In genomic region chr20:4088766-4089165, GRCh38 we compare ENCODE assay signal across 14 cellular contexts.
"Had no signal": no experiment of that assay in that cellular context is flagged by ENCODE, and none has a peak within 500 bp of the region (broad histone marks: within the 10 kb centered on the region; RNA-seq: fewer than 3 reads in every experiment).

No MANE protein-coding gene starts in this region.

- DNase-seq: activated CD4-positive, alpha-beta memory T cell treated with anti-CD3 and anti-CD28 coated beads for 36 hours; activated CD4-positive, alpha-beta T cell treated with anti-CD3 and anti-CD28 coated beads for 36 hours; activated gamma-delta T cell; activated T-cell treated with anti-CD3 and anti-CD28 coated beads, Interleukin-2, amount 50 U/mL, for 72 hours; dermis blood vessel endothelial cell; natural killer cell; upper lobe of left lung had no signal

- H3K36me3 ChIP-seq: suprapubic skin, upper lobe of left lung had no signal

- H3K4me2 ChIP-seq: hepatocyte had no signal

- H3K27ac Mint-ChIP-seq: activated CD4-positive, alpha-beta memory T cell treated with anti-CD3 and anti-CD28 coated beads for 36 hours; activated CD4-positive, alpha-beta T cell treated with anti-CD3 and anti-CD28 coated beads for 36 hours; activated naive CD4-positive, alpha-beta T cell treated with anti-CD3 and anti-CD28 coated beads, Interleukin-2, amount 50 U/mL, for 24 hours; activated T-cell treated with anti-CD3 and anti-CD28 coated beads, Interleukin-2, amount 50 U/mL, for 72 hours; natural killer cell; stimulated activated naive CD8-positive, alpha-beta T cell treated with anti-CD3 and anti-CD28 coated beads, Interleukin-15, Interleukin-2, amounts not matched to agents 100 ng/mL and 50 ng/mL, for 24 hours; T-helper 2 cell treated with Interferon-gamma antibody and Interleukin-4, amounts not matched to agents 5 μg/mL and 100 μg/mL, for 36 hours; WTC11 had no signal

- ATAC-seq: activated CD4-positive, alpha-beta T cell treated with anti-CD3 and anti-CD28 coated beads for 36 hours; activated T-cell treated with anti-CD3 and anti-CD28 coated beads, Interleukin-2, amount 50 U/mL, for 72 hours; natural killer cell; WTC11 had no signal

- H3K4me3 ChIP-seq: hepatocyte, SK-N-MC, suprapubic skin, upper lobe of left lung had no signal

- H3K9me3 Mint-ChIP-seq: activated CD4-positive, alpha-beta memory T cell treated with anti-CD3 and anti-CD28 coated beads for 36 hours; activated naive CD4-positive, alpha-beta T cell treated with anti-CD3 and anti-CD28 coated beads, Interleukin-2, amount 50 U/mL, for 24 hours; activated T-cell treated with anti-CD3 and anti-CD28 coated beads, Interleukin-2, amount 50 U/mL, for 72 hours; natural killer cell; stimulated activated naive CD8-positive, alpha-beta T cell treated with anti-CD3 and anti-CD28 coated beads, Interleukin-15, Interleukin-2, amounts not matched to agents 100 ng/mL and 50 ng/mL, for 24 hours; T-helper 2 cell treated with Interferon-gamma antibody and Interleukin-4, amounts not matched to agents 5 μg/mL and 100 μg/mL, for 36 hours; WTC11 had no signal

- H3K27me3 Mint-ChIP-seq: activated CD4-positive, alpha-beta memory T cell treated with anti-CD3 and anti-CD28 coated beads for 36 hours; activated naive CD4-positive, alpha-beta T cell treated with anti-CD3 and anti-CD28 coated beads, Interleukin-2, amount 50 U/mL, for 24 hours; stimulated activated naive CD8-positive, alpha-beta T cell treated with anti-CD3 and anti-CD28 coated beads, Interleukin-15, Interleukin-2, amounts not matched to agents 100 ng/mL and 50 ng/mL, for 24 hours had no signal

- H3K4me3 Mint-ChIP-seq: activated CD4-positive, alpha-beta memory T cell treated with anti-CD3 and anti-CD28 coated beads for 36 hours; activated CD4-positive, alpha-beta T cell treated with anti-CD3 and anti-CD28 coated beads for 36 hours; activated naive CD4-positive, alpha-beta T cell treated with anti-CD3 and anti-CD28 coated beads, Interleukin-2, amount 50 U/mL, for 24 hours; activated T-cell treated with anti-CD3 and anti-CD28 coated beads, Interleukin-2, amount 50 U/mL, for 72 hours; natural killer cell; stimulated activated naive CD8-positive, alpha-beta T cell treated with anti-CD3 and anti-CD28 coated beads, Interleukin-15, Interleukin-2, amounts not matched to agents 100 ng/mL and 50 ng/mL, for 24 hours; T-helper 2 cell treated with Interferon-gamma antibody and Interleukin-4, amounts not matched to agents 5 μg/mL and 100 μg/mL, for 36 hours; WTC11 had no signal

- H3K9me3 ChIP-seq: suprapubic skin, upper lobe of left lung had no signal

- H3K27ac ChIP-seq: hepatocyte, SK-N-MC, suprapubic skin, upper lobe of left lung had no signal

- H2AFZ ChIP-seq: hepatocyte had no signal

- H3K36me3 Mint-ChIP-seq: activated CD4-positive, alpha-beta memory T cell treated with anti-CD3 and anti-CD28 coated beads for 36 hours; natural killer cell; WTC11 had no signal

- H3K27me3 ChIP-seq: hepatocyte, suprapubic skin, upper lobe of left lung had no signal
